9 cellular contexts compared by ENCODE assay signal in genomic region chr5:113336975-113337374, GRCh38.
DNase-seq lines count a peak whose midpoint lies in the region; ATAC-seq, FAIRE-seq and TF ChIP-seq lines count a peak whose summit lies in the region.
"Had no signal": no experiment of that assay in that cellular context is flagged by ENCODE, and none has a peak within 500 bp of the region (broad histone marks: within the 10 kb centered on the region; RNA-seq: fewer than 3 reads in every experiment).

No MANE protein-coding gene starts in this region.

- TF ChIP-seq CTCF in GM12878 (IDR thresholded peaks at IDR 0.05 in 2 of 3, conservative IDR thresholded peaks at IDR 0.05 in 1 of 3; ENCODE audit: control insufficient read depth in 2 of 3, extremely low read depth in 1 of 3, insufficient read depth in 1 of 3, low read depth in 3 of 3, low read length in 3 of 3) = peak; percentile 28 to 31 (median 28); a peak in 3 of 6 replicates

- DNase-seq in NCI-H748 (lab: John Stamatoyannopoulos, UW; ENCODE audit: unreplicated experiment) = peak; percentile 2
- no peak for DNase-seq in NCI-H748 treated with DMSO at 0.1 percent for 48 hours (lab: John Stamatoyannopoulos, UW)
- peak; percentile 7 for DNase-seq in NCI-H146 treated with DMSO at 0.1 percent for 48 hours (lab: John Stamatoyannopoulos, UW; ENCODE audit: unreplicated experiment)
- no peak for DNase-seq in GM12878 (ENCODE audit: low read depth, low spot score)
- peak; percentile 73 for DNase-seq in left kidney (ENCODE audit: low read depth, low spot score)
- no peak for DNase-seq in neuronal stem cell (ENCODE audit: low spot score)
- DNase-seq in effector CD4-positive, alpha-beta T cell = no peak
- DNase-seq in GM19240 (ENCODE audit: insufficient read length, low spot score) = no peak

- H3K4me3 ChIP-seq in GM12878 = no peak overlapping the region
- H3K4me3 ChIP-seq in neuronal stem cell (ENCODE audit: low read length in 2 of 2) = no peak overlapping the region

- no peak overlapping the region for H4K91ac ChIP-seq in neuronal stem cell (ENCODE audit: low read depth, low read length, poor library complexity)

- H3K27me3 ChIP-seq in GM12878 (replicated peaks in 1 of 2; ENCODE audit: control insufficient read depth in 2 of 2, insufficient read depth in 2 of 2, low read length in 1 of 2) (no peaks in the 10 kb centered on the region; a peak in 1 of 4 replicates), neuronal stem cell (ENCODE audit: control insufficient read depth in 3 of 3, insufficient read depth in 3 of 3, low read depth in 1 of 3, low read length in 3 of 3) (no peaks in the 10 kb centered on the region)

- no peaks in the 10 kb centered on the region for H3K36me3 ChIP-seq in GM12878 (ENCODE audit: control insufficient read depth in 2 of 2, insufficient read depth in 2 of 2, low read length in 1 of 2)
- H3K36me3 ChIP-seq in neuronal stem cell (replicated peaks in 1 of 2; ENCODE audit: control insufficient read depth in 2 of 2, insufficient read depth in 2 of 2, low read length in 2 of 2) = no peaks in the 10 kb centered on the region

- CTCF ChIA-PET in GM12878 (lab: Yijun Ruan, JAX) = interaction anchor here (0.6 to 1.5 kb wide), 9 partner anchors 16 to 341 kb away, joined by 3 to 5 read pairs (median 3); no protein-coding TSS in a partner anchor

- H4K8ac ChIP-seq in neuronal stem cell (ENCODE audit: low read depth, low read length) = no peak overlapping the region

- H4K20me1 ChIP-seq in GM12878 (ENCODE audit: control insufficient read depth, insufficient read depth) = no peaks in the 10 kb centered on the region

- H2AK5ac ChIP-seq in neuronal stem cell (ENCODE audit: low read depth, low read length) = no peak overlapping the region

- intact Hi-C loops in GM12878 (cut with micrococcal nuclease; ENCODE audit: unreplicated experiment) = loop anchor here (2.0 kb wide), 1 partner anchor 270 kb away; no protein-coding TSS in a partner anchor

- POLR2A ChIA-PET in GM12878 (lab: Charles Lee) = no interaction called here

- H3K4me1 ChIP-seq in GM12878 (ENCODE audit: control insufficient read depth, insufficient read depth, low read length) (no peaks in the 10 kb centered on the region), neuronal stem cell (ENCODE audit: control insufficient read depth in 2 of 2, insufficient read depth in 1 of 2, low read depth in 1 of 2, low read length in 2 of 2) (no peaks in the 10 kb centered on the region)

- no peak overlapping the region for H3K4ac ChIP-seq in neuronal stem cell (ENCODE audit: low read length)

- 0% methylated on average over 4 of the region's 4 CpGs for WGBS in GM12878 (ENCODE audit: insufficient coverage, insufficient replicate concordance, low lambda C conversion rate, missing lambda C conversion rate)
- WGBS in neuronal stem cell (ENCODE audit: extremely low coverage in 2 of 2, insufficient read length in 2 of 2, insufficient replicate concordance in 1 of 2), 2 donors = no CpG with 5 or more reads among the region's 4 CpGs

- no peak overlapping the region for H3K4me2 ChIP-seq in GM12878 (ENCODE audit: control insufficient read depth, insufficient read depth)
- no peak overlapping the region for H3K4me2 ChIP-seq in neuronal stem cell (ENCODE audit: insufficient read depth, low read length, poor library complexity, severe bottlenecking)

- no peak overlapping the region for H3K18ac ChIP-seq in neuronal stem cell (ENCODE audit: low read length)

- H3K9ac ChIP-seq in GM12878 (ENCODE audit: control insufficient read depth, insufficient read depth, low read length) (no peak overlapping the region), neuronal stem cell (ENCODE audit: low read depth, low read length, poor library complexity) (no peak overlapping the region)

- H2BK12ac ChIP-seq in neuronal stem cell (ENCODE audit: low read length) = no peak overlapping the region

- in situ Hi-C loops in GM12878 (cut with MboI) = no loop called here

- H3K23ac ChIP-seq in neuronal stem cell (ENCODE audit: low read depth, low read length, poor library complexity) = no peak overlapping the region

- no peak for TF ChIP-seq EP300 in GM12878 (IDR thresholded peaks at IDR 0.05; ENCODE audit: borderline replicate concordance in 1 of 2, control insufficient read depth in 1 of 2, low read depth in 2 of 2, low read length in 2 of 2)

- no peak overlapping the region for H2BK5ac ChIP-seq in neuronal stem cell (ENCODE audit: low read length)

- peak; percentile 50 for TF ChIP-seq RAD21 in GM12878 (IDR thresholded peaks at IDR 0.05; ENCODE audit: insufficient read depth, low read depth, low read length)

- FAIRE-seq in GM12878 (lab: Jason Lieb, UNC) = no peak
- FAIRE-seq: TTC549 had no signal

- H3K14ac ChIP-seq in neuronal stem cell (ENCODE audit: low read length) = no peak overlapping the region

- TF ChIP-seq POLR2A in GM12878 (IDR thresholded peaks at IDR 0.05; ENCODE audit: low read depth, low read length) = no peak

- H3K27ac ChIP-seq in GM12878 (ENCODE audit: control insufficient read depth, insufficient read depth) (no peak overlapping the region), neuronal stem cell (replicated peaks; ENCODE audit: low read length) (no peak overlapping the region)

- H3K79me2 ChIP-seq in GM12878 (ENCODE audit: control insufficient read depth, insufficient read depth, low read length) = no peaks in the 10 kb centered on the region

- H3K9me3 ChIP-seq in GM12878 (replicated peaks; ENCODE audit: control insufficient read depth, insufficient read depth, low read length) (no peaks in the 10 kb centered on the region), neuronal stem cell (replicated peaks in 1 of 2; ENCODE audit: control insufficient read depth in 2 of 2, insufficient read depth in 1 of 2, low read depth in 1 of 2, low read length in 2 of 2) (no peaks in the 10 kb centered on the region)

- ATAC-seq in GM12878 = peak; percentile 64

- no peak overlapping the region for H2AFZ ChIP-seq in GM12878 (ENCODE audit: control insufficient read depth, low read depth, low read length)
- H2AFZ ChIP-seq in neuronal stem cell (ENCODE audit: low read length) = no peak overlapping the region

- H2BK15ac ChIP-seq in neuronal stem cell (ENCODE audit: low read length) = no peak overlapping the region

- no peak overlapping the region for H2BK120ac ChIP-seq in neuronal stem cell (ENCODE audit: low read depth, low read length)

- H3K79me1 ChIP-seq in neuronal stem cell (ENCODE audit: low read depth, low read length) = no peaks in the 10 kb centered on the region

- RAD21 ChIA-PET in GM12878 (lab: Charles Lee; ENCODE audit: unreplicated experiment) = no interaction called here

- no TSS peak for BruUV-seq in GM12878 (replicated peaks; lab: Mats Ljungman, UMichigan)

- SMC1A ChIA-PET in GM12878 (lab: Charles Lee; ENCODE audit: uncharacterized antibody, unreplicated experiment) = interaction anchor here (0.6 to 1.2 kb wide), 2 partner anchors 174 to 252 kb away, joined by 4 to 5 read pairs; no protein-coding TSS in a partner anchor

TF ChIP-seq in GM12878, 131 proteins besides CTCF, POLR2A, EP300 and RAD21 (continues in another document):
- TF ChIP-seq ATF7 (IDR thresholded peaks at IDR 0.05; ENCODE audit: low read depth) (no peak), SUZ12 (IDR thresholded peaks at IDR 0.05; ENCODE audit: unreplicated experiment) (no peak), TARDBP (IDR thresholded peaks at IDR 0.05; ENCODE audit: borderline replicate concordance) (no peak), CEBPZ (IDR thresholded peaks at IDR 0.05; ENCODE audit: low read depth, low read length) (no peak), BRCA1 (IDR thresholded peaks at IDR 0.05; ENCODE audit: low read depth, low read length) (no peak), RFX5 (IDR thresholded peaks at IDR 0.05; ENCODE audit: low read depth, low read length) (no peak), MAX (IDR thresholded peaks at IDR 0.05; ENCODE audit: low read depth, low read length) (no peak), SRF (IDR thresholded peaks at IDR 0.05; ENCODE audit: low read depth in 2 of 2, low read length in 2 of 2) (no peak), ELK1 (IDR thresholded peaks at IDR 0.05; ENCODE audit: low read depth, low read length) (no peak), TBL1XR1 (IDR thresholded peaks at IDR 0.05; ENCODE audit: low read depth, low read length) (no peak), YBX1 (IDR thresholded peaks at IDR 0.05) (no peak), CBX5 (IDR thresholded peaks at IDR 0.05; ENCODE audit: low read depth) (no peak)

Comparison
In these comparisons a context has a peak if more than half of its experiments do, and no peak if none do; other contexts are left out.
1. DNase-seq: peak in NCI-H748 (single experiment), NCI-H146 treated with DMSO at 0.1 percent for 48 hours (single experiment) and left kidney (single experiment); none in NCI-H748 treated with DMSO at 0.1 percent for 48 hours (single experiment), GM12878 (single experiment), neuronal stem cell (single experiment), effector CD4-positive, alpha-beta T cell (single experiment) and GM19240 (single experiment).